ENCODE assay signal across 22 cellular contexts in the genomic region with DNA sequence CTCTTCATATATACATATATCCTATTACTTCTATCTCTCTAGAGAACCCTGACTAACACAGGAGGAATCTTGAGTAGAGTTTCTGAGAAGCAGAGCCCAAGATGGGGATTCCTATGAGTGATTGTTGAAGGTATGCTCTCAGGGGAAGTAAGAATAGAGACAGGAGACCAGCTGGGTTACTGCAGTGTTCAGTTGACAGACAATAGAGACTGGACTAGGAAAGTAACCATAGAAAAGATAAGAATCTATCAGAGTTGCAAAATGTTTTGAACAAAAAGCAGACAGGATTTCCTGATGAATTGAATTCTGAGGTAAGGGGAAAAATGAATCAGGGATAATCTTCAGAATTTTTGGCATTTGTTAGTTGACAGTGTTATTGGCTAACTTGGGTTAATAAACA. TPM values are rescaled to one million over a fixed set of nuclear protein-coding genes. Genes with fewer than 3 reads are reported as not detected.
DNase-seq lines count a peak whose midpoint lies in the region; ATAC-seq, FAIRE-seq and TF ChIP-seq lines count a peak whose summit lies in the region.
"Had no signal": no experiment of that assay in that cellular context is flagged by ENCODE, and none has a peak within 500 bp of the region (broad histone marks: within the 10 kb centered on the region; RNA-seq: fewer than 3 reads in every experiment).

No MANE protein-coding gene starts in this region.

- H3K9me3 ChIP-seq in RWPE2 (ENCODE audit: severe bottlenecking): no peaks in the 10 kb centered on the region
- H3K9me3 ChIP-seq in endothelial cell of umbilical vein (replicated peaks; ENCODE audit: control insufficient read depth, insufficient read depth, low read length): no peaks in the 10 kb centered on the region
- no peaks in the 10 kb centered on the region for H3K9me3 ChIP-seq in trophoblast cell (ENCODE audit: insufficient read depth, low read depth, low read length)
- H3K9me3 ChIP-seq: BE2C had no signal

- no peak overlapping the region for H3K4me3 Mint-ChIP-seq in HFFc6
- H3K4me3 Mint-ChIP-seq: CD4-positive, alpha-beta memory T cell had no signal

- peak; percentile 38; the same call in 1 of the 3 replicates for ATAC-seq in RWPE2 (ENCODE audit: low read depth)
- ATAC-seq: HepG2 had no signal

- H3K4me3 ChIP-seq in RWPE2 (ENCODE audit: severe bottlenecking) (no peak overlapping the region), endothelial cell of umbilical vein (replicated peaks in 1 of 3; ENCODE audit: insufficient read depth in 1 of 3, low read depth in 1 of 3, low read length in 3 of 3) (no peak overlapping the region), trophoblast cell (ENCODE audit: low read depth, low read length) (no peak overlapping the region)

- no peaks in the 10 kb centered on the region for H3K27me3 ChIP-seq in RWPE2 (ENCODE audit: insufficient read depth, poor library complexity, severe bottlenecking)
- H3K27me3 ChIP-seq in endothelial cell of umbilical vein (ENCODE audit: control insufficient read depth in 2 of 2, insufficient read depth in 2 of 2, low read length in 2 of 2): no peaks in the 10 kb centered on the region
- no peaks in the 10 kb centered on the region for H3K27me3 ChIP-seq in trophoblast cell (ENCODE audit: insufficient read depth, low read length)
- H3K27me3 ChIP-seq: BE2C had no signal

- no peaks in the 10 kb centered on the region; the same call in 1 of the 2 replicates for H3K36me3 Mint-ChIP-seq in HFFc6 (ENCODE audit: low read depth)
- H3K36me3 Mint-ChIP-seq: CD4-positive, alpha-beta memory T cell had no signal

- H3K4me1 Mint-ChIP-seq in HFFc6 (ENCODE audit: low read depth): no peaks in the 10 kb centered on the region
- H3K4me1 Mint-ChIP-seq: CD4-positive, alpha-beta memory T cell had no signal

- POLR2A ChIA-PET in endothelial cell of umbilical vein (lab: Charles Lee): no interaction called here

- no peak overlapping the region for H3K4ac ChIP-seq in trophoblast cell (ENCODE audit: low read depth, low read length)

- H3K36me3 ChIP-seq in RWPE2 (ENCODE audit: low read depth) (no peaks in the 10 kb centered on the region), endothelial cell of umbilical vein (ENCODE audit: control insufficient read depth in 2 of 2, extremely low read depth in 1 of 2, insufficient read depth in 2 of 2, low read length in 2 of 2) (no peaks in the 10 kb centered on the region), trophoblast cell (ENCODE audit: control insufficient read depth in 1 of 2, insufficient read depth in 2 of 2, low read length in 2 of 2) (no peaks in the 10 kb centered on the region)
- H3K36me3 ChIP-seq: BE2C had no signal

- no peak for FAIRE-seq in endothelial cell of umbilical vein (lab: Jason Lieb, UNC)
- FAIRE-seq: A204.1, D721Med, GM12892, GM19239, HepG2, HTR-8/SVneo had no signal

- no peak overlapping the region for H2BK120ac ChIP-seq in trophoblast cell (ENCODE audit: insufficient read depth, low read length, poor library complexity)

- no peak overlapping the region for H2AK5ac ChIP-seq in trophoblast cell (ENCODE audit: low read length)

- CTCF ChIA-PET in endothelial cell of umbilical vein (lab: Charles Lee): no interaction called here

- H3K23ac ChIP-seq in trophoblast cell (ENCODE audit: low read length): no peak overlapping the region

- H3K18ac ChIP-seq in trophoblast cell (ENCODE audit: low read length): no peak overlapping the region

- intact Hi-C loops in endothelial cell of umbilical vein (cut with micrococcal nuclease): no loop called here

- H3K27me3 Mint-ChIP-seq in HFFc6 (ENCODE audit: insufficient read depth): no peaks in the 10 kb centered on the region

- H4K12ac ChIP-seq in trophoblast cell (ENCODE audit: low read depth, low read length): no peak overlapping the region

- DNase-seq in Daoy (ENCODE audit: low read depth): peak; percentile 3
- no peak for DNase-seq in RWPE2 (ENCODE audit: low spot score)
- peak; percentile 14 for DNase-seq in endothelial cell of umbilical vein (ENCODE audit: low read depth, low spot score)
- peak; percentile 35 to 61 for DNase-seq in trophoblast cell
- no peak for DNase-seq in HFFc6
- no peak for DNase-seq in RKO (ENCODE audit: low spot score)
- no peak for DNase-seq in NK-92 (lab: John Stamatoyannopoulos, UW; ENCODE audit: unreplicated experiment)
- DNase-seq: BE2C; CD4-positive, alpha-beta memory T cell; COR-L47; DMS153; DMS79 treated with DMSO at 0.1 percent for 48 hours; GDM1; HCEC 1CT had no signal

- no peaks in the 10 kb centered on the region for H3K79me1 ChIP-seq in trophoblast cell (ENCODE audit: low read length)

- TF ChIP-seq CTCF in RWPE2 (IDR thresholded peaks at IDR 0.05; ENCODE audit: poor library complexity, severe bottlenecking) (no peak), endothelial cell of umbilical vein (IDR thresholded peaks at IDR 0.05; ENCODE audit: extremely low read depth in 1 of 2, insufficient read depth in 1 of 2, low read depth in 1 of 2, low read length in 2 of 2) (no peak), HFFc6 (IDR thresholded peaks at IDR 0.05) (no peak)

- H3K9ac ChIP-seq in endothelial cell of umbilical vein (replicated peaks; ENCODE audit: extremely low read depth, insufficient read depth, low read length) (no peak overlapping the region), trophoblast cell (ENCODE audit: low read length) (no peak overlapping the region)

- no peaks in the 10 kb centered on the region for H3K79me2 ChIP-seq in endothelial cell of umbilical vein (ENCODE audit: control insufficient read depth, insufficient read depth, low read length)
- H3K79me2 ChIP-seq in trophoblast cell (ENCODE audit: control insufficient read depth, insufficient read depth, low read length, poor library complexity): no peaks in the 10 kb centered on the region

- no TSS peak for BruUV-seq in endothelial cell of umbilical vein (replicated peaks; lab: Mats Ljungman, UMichigan)

- H3K27ac ChIP-seq in RWPE2 (ENCODE audit: poor library complexity, severe bottlenecking): no peak overlapping the region
- H3K27ac ChIP-seq in endothelial cell of umbilical vein (ENCODE audit: insufficient read depth, low read depth, low read length): no peak overlapping the region
- H3K27ac ChIP-seq in trophoblast cell (ENCODE audit: low read depth, low read length): no peak overlapping the region
- H3K27ac ChIP-seq: C4-2B had no signal

- H3K4me2 ChIP-seq in endothelial cell of umbilical vein (ENCODE audit: insufficient read depth, low read length): no peak overlapping the region
- H3K4me2 ChIP-seq in trophoblast cell (ENCODE audit: low read length): no peak overlapping the region

- no peak overlapping the region for H2AFZ ChIP-seq in endothelial cell of umbilical vein (ENCODE audit: low read depth, low read length)
- no peak overlapping the region for H2AFZ ChIP-seq in trophoblast cell (ENCODE audit: insufficient read depth, low read length, poor library complexity)

- no peaks in the 10 kb centered on the region for H4K20me1 ChIP-seq in endothelial cell of umbilical vein (replicated peaks; ENCODE audit: control insufficient read depth, extremely low read depth, insufficient read depth, low read length)

- no peak overlapping the region for H3K14ac ChIP-seq in trophoblast cell (ENCODE audit: low read length)

- H4K91ac ChIP-seq in trophoblast cell (ENCODE audit: low read depth, low read length): no peak overlapping the region

- peaks cover 60% of the 10 kb centered on the region for H3K9me3 Mint-ChIP-seq in HFFc6
- H3K9me3 Mint-ChIP-seq: CD4-positive, alpha-beta memory T cell had no signal

- dilution Hi-C loops in endothelial cell of umbilical vein (cut with MboI; ENCODE audit: extremely low pct_ligation_motif_present, low sequenced_read_pairs): no loop called here

- H3K27ac Mint-ChIP-seq in HFFc6: no peak overlapping the region
- H3K27ac Mint-ChIP-seq: CD4-positive, alpha-beta memory T cell had no signal

- no peak overlapping the region for H2BK12ac ChIP-seq in trophoblast cell (ENCODE audit: low read length)

- H3K9me1 ChIP-seq in endothelial cell of umbilical vein (replicated peaks; ENCODE audit: control insufficient read depth, extremely low read depth, insufficient read depth, low read length): no peaks in the 10 kb centered on the region

- no peak overlapping the region for H2BK5ac ChIP-seq in trophoblast cell (ENCODE audit: low read depth, low read length, poor library complexity)

- H4K8ac ChIP-seq in trophoblast cell (ENCODE audit: low read depth, low read length): no peak overlapping the region

- no peak for TF ChIP-seq POLR2A in endothelial cell of umbilical vein (IDR thresholded peaks at IDR 0.05; ENCODE audit: low read depth, low read length)

- H3K4me1 ChIP-seq in RWPE2 (ENCODE audit: insufficient read depth, poor library complexity, severe bottlenecking) (no peaks in the 10 kb centered on the region), endothelial cell of umbilical vein (ENCODE audit: control insufficient read depth, extremely low read depth, insufficient read depth, low read length) (no peaks in the 10 kb centered on the region), trophoblast cell (ENCODE audit: control insufficient read depth in 1 of 2, insufficient read depth in 2 of 2, low read length in 2 of 2) (peaks cover 0 to 4% of the 10 kb centered on the region in 2 experiments)
- H3K4me1 ChIP-seq: BE2C had no signal

TF ChIP-seq in endothelial cell of umbilical vein, 7 proteins besides CTCF, POLR2A, EP300 and RAD21:
- TF ChIP-seq MAX (IDR thresholded peaks at IDR 0.05; ENCODE audit: insufficient read depth, insufficient read length) (no peak), GATA2 (IDR thresholded peaks at IDR 0.05; ENCODE audit: insufficient read depth, insufficient read length, low read depth, low read length) (peak; percentile 22)

RNA-seq across cellular contexts. Expression of gene SLC17A6, which starts 54.4 kb away (rescaled TPM):
- not detected in 2 replicates for total RNA-seq in Daoy (2014; rRNA removed; shearing (Covaris generic))
- not detected in 2 replicates for total RNA-seq in endothelial cell of umbilical vein
- not detected in 2 replicates for polyA plus RNA-seq in endothelial cell of umbilical vein
- not detected in 2 replicates for polyA plus RNA-seq in endothelial cell of umbilical vein (2011; cell fraction: cytosol; rRNA removed)
- not detected in 2 replicates for polyA plus RNA-seq in endothelial cell of umbilical vein (2011; cell fraction: nucleus; rRNA removed)
- polyA plus RNA-seq in endothelial cell of umbilical vein (2012): not detected in 2 replicates
- not detected in 2 replicates for polyA minus RNA-seq in endothelial cell of umbilical vein
- polyA minus RNA-seq in endothelial cell of umbilical vein (2011; cell fraction: cytosol; rRNA and poly(A)+ RNA removed): not detected
- not detected in 2 replicates for polyA minus RNA-seq in endothelial cell of umbilical vein (2011; cell fraction: nucleus; rRNA and poly(A)+ RNA removed)
- not detected in 2 replicates for polyA plus RNA-seq in trophoblast cell (2013)
- total RNA-seq in HFFc6 (2021; fragmentation: NEBNext Ultra II Directional; extraction: Animal tissue kit (Norgen Biotek cat#: 25700)): not detected
- total RNA-seq: CD4-positive, alpha-beta memory T cell; HepG2 had no signal
- polyA plus RNA-seq: AG04450; CD4-positive, alpha-beta memory T cell; HepG2 had no signal

Comparison
In these comparisons a context has a peak if more than half of its experiments do, and no peak if none do; other contexts are left out.
1. DNase-seq: peak in Daoy (single experiment), endothelial cell of umbilical vein (single experiment) and trophoblast cell (2 of 2); none in RWPE2 (single experiment), HFFc6 (single experiment), RKO (single experiment) and NK-92 (single experiment).